8 cellular contexts compared by ENCODE assay signal in genomic region chr9:111632051-111632450, GRCh38. TPM values are rescaled to one million over a fixed set of nuclear protein-coding genes. Genes with fewer than 3 reads are reported as not detected.
DNase-seq lines count a peak whose midpoint lies in the region; ATAC-seq and TF ChIP-seq lines count a peak whose summit lies in the region.

No MANE protein-coding gene starts in this region.

- intact Hi-C loops in left cardiac atrium (cut with DNase I): no loop called here
- intact Hi-C loops in upper lobe of right lung (cut with DNase I): no loop called here

- no peak for ATAC-seq in left cardiac atrium
- no peak for ATAC-seq in upper lobe of right lung
- ATAC-seq in GM21367 (IDR thresholded peaks at IDR 0.05; ENCODE audit: unreplicated experiment): no peak

- H3K4me3 ChIP-seq in cardiac muscle cell: peak overlapping the region; percentile 82
- H3K4me3 ChIP-seq in liver (ENCODE audit: low read depth in 1 of 3, low read length in 3 of 3): peak overlapping the region; percentile 86 to 93 (median 86)
- H3K4me3 ChIP-seq in upper lobe of right lung: peak overlapping the region; percentile 98

- peaks cover 33% of the 10 kb centered on the region for H3K4me1 ChIP-seq in cardiac muscle cell (ENCODE audit: low read depth)
- H3K4me1 ChIP-seq in liver (ENCODE audit: control insufficient read depth in 4 of 4, insufficient read depth in 4 of 4, low read length in 3 of 4): peaks cover 7 to 70% (median 35%) of the 10 kb centered on the region in 4 donors
- H3K4me1 ChIP-seq in upper lobe of right lung: peaks cover 34% of the 10 kb centered on the region

- H3K36me3 Mint-ChIP-seq in activated naive CD8-positive, alpha-beta T cell treated with anti-CD3 and anti-CD28 coated beads for 36 hours: peaks cover 37% of the 10 kb centered on the region

- DNase-seq in cardiac muscle cell (ENCODE audit: low read depth in 1 of 2, low spot score in 1 of 2): no peak
- no peak for DNase-seq in left cardiac atrium
- DNase-seq in activated naive CD8-positive, alpha-beta T cell treated with anti-CD3 and anti-CD28 coated beads for 36 hours: no peak
- no peak for DNase-seq in upper lobe of right lung
- DNase-seq in HK-2 (ENCODE audit: unreplicated experiment): no peak
- no peak for DNase-seq in NCI-H1092 (lab: John Stamatoyannopoulos, UW)

- H3K4me1 Mint-ChIP-seq in activated naive CD8-positive, alpha-beta T cell treated with anti-CD3 and anti-CD28 coated beads for 36 hours: peaks cover 42% of the 10 kb centered on the region

- H3K9me3 ChIP-seq in cardiac muscle cell (ENCODE audit: low read depth) (no peaks in the 10 kb centered on the region), liver (ENCODE audit: control insufficient read depth in 4 of 4, low read length in 3 of 4) (no peaks in the 10 kb centered on the region), upper lobe of right lung (no peaks in the 10 kb centered on the region)

- H3K9ac ChIP-seq in liver (ENCODE audit: low read depth in 1 of 2, low read length in 2 of 2): peak overlapping the region; percentile 73 to 99

- H3K27ac Mint-ChIP-seq in activated naive CD8-positive, alpha-beta T cell treated with anti-CD3 and anti-CD28 coated beads for 36 hours: peak overlapping the region; percentile 91

- H3K27ac ChIP-seq in cardiac muscle cell: no peak overlapping the region
- peak overlapping the region; percentile 91 to 96 for H3K27ac ChIP-seq in liver (ENCODE audit: low read depth in 1 of 2, low read length in 2 of 2)
- H3K27ac ChIP-seq in upper lobe of right lung: peak overlapping the region; percentile 93

- no peaks in the 10 kb centered on the region for H3K27me3 Mint-ChIP-seq in activated naive CD8-positive, alpha-beta T cell treated with anti-CD3 and anti-CD28 coated beads for 36 hours

- 11% methylated on average over 5 of the region's 5 CpGs for WGBS in liver

- no peaks in the 10 kb centered on the region for H3K9me3 Mint-ChIP-seq in activated naive CD8-positive, alpha-beta T cell treated with anti-CD3 and anti-CD28 coated beads for 36 hours

- H3K36me3 ChIP-seq in cardiac muscle cell (no peaks in the 10 kb centered on the region), liver (ENCODE audit: control insufficient read depth in 4 of 4, insufficient read depth in 3 of 4, low read depth in 1 of 4, low read length in 3 of 4) (no peaks in the 10 kb centered on the region), upper lobe of right lung (no peaks in the 10 kb centered on the region)

- H3K4me3 Mint-ChIP-seq in activated naive CD8-positive, alpha-beta T cell treated with anti-CD3 and anti-CD28 coated beads for 36 hours: peak overlapping the region; percentile 99

- no peak for TF ChIP-seq RAD21 in liver (IDR thresholded peaks at IDR 0.05)

- TF ChIP-seq CTCF in cardiac muscle cell (IDR thresholded peaks at IDR 0.05; ENCODE audit: low read depth, low read length) (no peak), liver (IDR thresholded peaks at IDR 0.05; ENCODE audit: low read depth, low read length, missing input control) (no peak), upper lobe of right lung (IDR thresholded peaks at IDR 0.05) (no peak)

- H3K27me3 ChIP-seq in cardiac muscle cell (peaks cover 2% of the 10 kb centered on the region), liver (ENCODE audit: control insufficient read depth in 4 of 4, insufficient read depth in 4 of 4, low read length in 3 of 4) (no peaks in the 10 kb centered on the region), upper lobe of right lung (no peaks in the 10 kb centered on the region)

TF ChIP-seq in liver, 16 proteins besides CTCF, POLR2A, EP300 and RAD21:
- TF ChIP-seq YY1 (IDR thresholded peaks at IDR 0.05): peak; percentile 36
- TF ChIP-seq TAF1 (conservative IDR thresholded peaks at IDR 0.05): no peak
- no peak for TF ChIP-seq EGR1 (IDR thresholded peaks at IDR 0.05; ENCODE audit: low read depth in 2 of 2)
- TF ChIP-seq HNF4A (conservative IDR thresholded peaks at IDR 0.05): peak in 1 of 2 donors; percentile 43

RNA-seq across cellular contexts. Expression of gene DNAJC25, which starts 0.9 kb away (rescaled TPM):
- total RNA-seq in cardiac muscle cell (6.9 and 7.1 TPM in 2 replicates), left cardiac atrium (1 to 10 TPM; 6.3 to 8.4 TPM), liver (10 to 100 TPM in 1 of 2 donors, 1 to 10 TPM in 1; 9.3 to 17.8 TPM), upper lobe of right lung (6.6 TPM)
- polyA plus RNA-seq in cardiac muscle cell (8.2 and 10.4 TPM in 2 replicates), liver (10 to 100 TPM; 15.0 to 15.6 TPM)
- total RNA-seq in activated naive CD8-positive, alpha-beta T cell treated with anti-CD3 and anti-CD28 coated beads for 36 hours: 1 to 10 TPM; 6.4 to 6.5 TPM

RNA-seq across cellular contexts. Expression of gene GNG10, which starts 29.4 kb away (rescaled TPM):
- 23.4 and 44.5 TPM in 2 replicates for total RNA-seq in cardiac muscle cell
- 37.7 and 59.9 TPM in 2 replicates for polyA plus RNA-seq in cardiac muscle cell
- total RNA-seq in left cardiac atrium: 10 to 100 TPM; 29.8 to 34.7 TPM
- total RNA-seq in activated naive CD8-positive, alpha-beta T cell treated with anti-CD3 and anti-CD28 coated beads for 36 hours: 10 to 100 TPM; 25.4 to 26.0 TPM
- 10 to 100 TPM; 15.9 to 20.2 TPM for total RNA-seq in liver
- 10 to 100 TPM; 22.4 to 24.3 TPM for polyA plus RNA-seq in liver
- total RNA-seq in upper lobe of right lung: 33.4 TPM

RNA-seq across cellular contexts. Expression of gene PTGR1, which starts 32.6 kb away (rescaled TPM):
- total RNA-seq in cardiac muscle cell (64.6 and 65.6 TPM in 2 replicates), left cardiac atrium (10 to 100 TPM; 37.5 to 46.3 TPM), liver (100 to 1,000 TPM in 1 of 2 donors, 10 to 100 TPM in 1; 53.1 to 324 TPM), upper lobe of right lung (38.0 TPM)
- polyA plus RNA-seq in cardiac muscle cell (98.0 and 98.3 TPM in 2 replicates), liver (100 to 1,000 TPM; 618 to 784 TPM)
- 1 to 10 TPM; 1.3 to 1.9 TPM for total RNA-seq in activated naive CD8-positive, alpha-beta T cell treated with anti-CD3 and anti-CD28 coated beads for 36 hours

Comparison
In these comparisons a context has a peak if more than half of its experiments do, and no peak if none do; other contexts are left out.
1. RNA of gene PTGR1, which starts 32.6 kb away (total RNA-seq): 53.1 to 324 TPM in liver, 64.6 to 65.6 TPM in cardiac muscle cell, 37.5 to 46.3 TPM in left cardiac atrium and 38.0 TPM in upper lobe of right lung (single experiment); 1.3 to 1.9 TPM in activated naive CD8-positive, alpha-beta T cell treated with anti-CD3 and anti-CD28 coated beads for 36 hours; every median in the first group is over 10 times any median in the second.
2. Peak in every context shown above with its lines, with median percentiles within 50 percentile points of each other: H3K4me3 ChIP-seq.